In the genomic region with DNA sequence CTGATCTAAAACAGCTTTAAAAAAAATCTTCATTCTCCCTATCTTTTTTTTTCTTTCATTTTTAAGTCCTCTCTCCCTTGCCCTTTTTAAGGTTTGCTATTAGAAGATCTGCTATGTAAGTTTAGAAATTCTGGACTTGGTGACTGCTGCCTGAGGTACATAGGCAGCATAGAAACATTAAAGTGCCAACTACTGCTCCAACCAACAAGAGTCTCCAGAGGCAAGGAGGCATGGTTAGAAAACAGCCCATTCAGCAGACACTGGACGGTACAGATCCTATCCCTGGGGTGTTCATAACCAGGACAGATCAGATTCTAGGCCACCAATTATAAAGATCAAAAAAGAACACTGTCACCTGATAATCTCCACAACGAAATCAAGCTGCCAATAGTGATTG, we compare ENCODE assay signal across 9 cellular contexts. TPM values are rescaled to one million over a fixed set of nuclear protein-coding genes. Genes with fewer than 3 reads are reported as not detected.
DNase-seq lines count a peak whose midpoint lies in the region; ATAC-seq and TF ChIP-seq lines count a peak whose summit lies in the region.
"Had no signal": no experiment of that assay in that cellular context is flagged by ENCODE, and none has a peak within 500 bp of the region (broad histone marks: within the 10 kb centered on the region; RNA-seq: fewer than 3 reads in every experiment).

No MANE protein-coding gene starts in this region.

- WGBS in esophagus muscularis mucosa = 14% methylated on average over 2 of the region's 2 CpGs

- peak overlapping the region; percentile 75 to 87 (median 78) for H3K4me3 Mint-ChIP-seq in CD4-positive, CD25-positive, alpha-beta regulatory T cell
- H3K4me3 Mint-ChIP-seq in osteocyte (ENCODE audit: unreplicated experiment) = peak overlapping the region; percentile 49

- intact Hi-C loops in esophagus muscularis mucosa (cut with DNase I) = no loop called here

- no peak for DNase-seq in CD4-positive, CD25-positive, alpha-beta regulatory T cell
- peak; percentile 4 for DNase-seq in SK-N-DZ (ENCODE audit: low spot score)
- DNase-seq in esophagus muscularis mucosa (ENCODE audit: extremely low spot score) = no peak
- no peak for DNase-seq in osteocyte (ENCODE audit: extremely low spot score, unreplicated experiment)
- DNase-seq in hippocampal formation (lab: John Stamatoyannopoulos, UW) = no peak
- DNase-seq in glomerular visceral epithelial cell (ENCODE audit: extremely low spot score) = no peak
- DNase-seq in DMS 273 (lab: John Stamatoyannopoulos, UW; ENCODE audit: unreplicated experiment) = no peak

- TF ChIP-seq POLR2A in esophagus muscularis mucosa (IDR thresholded peaks at IDR 0.05; ENCODE audit: low read depth) = no peak

- H3K4me1 Mint-ChIP-seq in CD4-positive, CD25-positive, alpha-beta regulatory T cell = peaks cover 51 to 86% (median 60%) of the 10 kb centered on the region in 4 donors
- peaks cover 77% of the 10 kb centered on the region for H3K4me1 Mint-ChIP-seq in osteocyte (ENCODE audit: unreplicated experiment)

- peak overlapping the region; percentile 14 for H3K27ac ChIP-seq in CD4-positive, CD25-positive, alpha-beta regulatory T cell (ENCODE audit: insufficient read depth, low read length, poor library complexity, severe bottlenecking)
- H3K27ac ChIP-seq in esophagus muscularis mucosa (replicated peaks in 1 of 4) = peak overlapping the region; percentile 79 to 86 (median 83)

- TF ChIP-seq EP300 in esophagus muscularis mucosa (IDR thresholded peaks at IDR 0.05) = no peak

- no peaks in the 10 kb centered on the region for H3K9me3 Mint-ChIP-seq in CD4-positive, CD25-positive, alpha-beta regulatory T cell
- no peaks in the 10 kb centered on the region for H3K9me3 Mint-ChIP-seq in osteocyte (ENCODE audit: unreplicated experiment)

- TF ChIP-seq CTCF in esophagus muscularis mucosa (IDR thresholded peaks at IDR 0.05) (no peak), osteocyte (IDR thresholded peaks at IDR 0.05) (no peak)

- no peaks in the 10 kb centered on the region for H3K27me3 Mint-ChIP-seq in CD4-positive, CD25-positive, alpha-beta regulatory T cell
- H3K27me3 Mint-ChIP-seq in osteocyte (ENCODE audit: unreplicated experiment) = no peaks in the 10 kb centered on the region

- H3K4me3 ChIP-seq in CD4-positive, CD25-positive, alpha-beta regulatory T cell (ENCODE audit: low read depth, low read length) = peak overlapping the region; percentile 42
- H3K4me3 ChIP-seq in esophagus muscularis mucosa = peak overlapping the region; percentile 22 to 50 (median 38)

- H3K36me3 Mint-ChIP-seq in CD4-positive, CD25-positive, alpha-beta regulatory T cell = peaks cover 27% of the 10 kb centered on the region
- peaks cover 13% of the 10 kb centered on the region for H3K36me3 Mint-ChIP-seq in osteocyte (ENCODE audit: unreplicated experiment)

- H3K27me3 ChIP-seq in CD4-positive, CD25-positive, alpha-beta regulatory T cell (ENCODE audit: control insufficient read depth, insufficient read depth, low read length) = no peaks in the 10 kb centered on the region
- H3K27me3 ChIP-seq in esophagus muscularis mucosa = no peaks in the 10 kb centered on the region

- H3K9me3 ChIP-seq in CD4-positive, CD25-positive, alpha-beta regulatory T cell (ENCODE audit: control insufficient read depth in 2 of 2, low read length in 2 of 2) = no peaks in the 10 kb centered on the region
- H3K9me3 ChIP-seq in esophagus muscularis mucosa = no peaks in the 10 kb centered on the region

- ATAC-seq in CD4-positive, CD25-positive, alpha-beta regulatory T cell (ENCODE audit: low read depth in 2 of 2) = no peak
- no peak for ATAC-seq in HG03432 (IDR thresholded peaks at IDR 0.05; ENCODE audit: unreplicated experiment)

- H3K4me1 ChIP-seq in CD4-positive, CD25-positive, alpha-beta regulatory T cell (ENCODE audit: control insufficient read depth, insufficient read depth, low read length, poor library complexity, severe bottlenecking) = peaks cover 73% of the 10 kb centered on the region
- peaks cover 84 to 99% (median 96%) of the 10 kb centered on the region in 4 donors for H3K4me1 ChIP-seq in esophagus muscularis mucosa

- peaks cover 31% of the 10 kb centered on the region for H3K36me3 ChIP-seq in CD4-positive, CD25-positive, alpha-beta regulatory T cell (ENCODE audit: control insufficient read depth, insufficient read depth, low read length)
- H3K36me3 ChIP-seq in esophagus muscularis mucosa = peaks cover 0 to 25% (median 15%) of the 10 kb centered on the region in 4 donors

- H3K27ac Mint-ChIP-seq in CD4-positive, CD25-positive, alpha-beta regulatory T cell = peak overlapping the region; percentile 90 to 97 (median 91)
- peak overlapping the region; percentile 99 for H3K27ac Mint-ChIP-seq in osteocyte (ENCODE audit: unreplicated experiment)

RNA-seq across cellular contexts. Expression of a gene that starts 36.6 kb away (rescaled TPM):
- total RNA-seq in CD4-positive, CD25-positive, alpha-beta regulatory T cell = 0.47 TPM
- polyA plus RNA-seq in CD4-positive, CD25-positive, alpha-beta regulatory T cell = under 1 TPM in 2 of 4 donors, not detected in 2; 0.07 to 0.21 TPM
- polyA plus RNA-seq in SK-N-DZ (2014; cell fraction: cytosol; rRNA removed) = 0.71 and 0.82 TPM in 2 replicates
- 0.53 and 0.73 TPM in 2 replicates for polyA plus RNA-seq in SK-N-DZ (2014; cell fraction: nucleus; rRNA removed)
- 1 to 10 TPM in 1 of 4 donors, under 1 TPM in 1, not detected in 2; 0.13 to 4.5 TPM for total RNA-seq in esophagus muscularis mucosa
- 0.50 and 0.56 TPM in 2 replicates for total RNA-seq in osteocyte

RNA-seq across cellular contexts. Expression of a gene that starts 45.9 kb away (rescaled TPM):
- not detected for total RNA-seq in CD4-positive, CD25-positive, alpha-beta regulatory T cell
- not detected for polyA plus RNA-seq in CD4-positive, CD25-positive, alpha-beta regulatory T cell
- polyA plus RNA-seq in SK-N-DZ (2014; cell fraction: cytosol; rRNA removed) = not detected in 2 replicates
- polyA plus RNA-seq in SK-N-DZ (2014; cell fraction: nucleus; rRNA removed) = not detected in 2 replicates
- total RNA-seq in esophagus muscularis mucosa (not detected), osteocyte (not detected in 2 replicates)
- total RNA-seq: posterior vena cava had no signal

RNA-seq across cellular contexts. Expression of a gene that starts 54.4 kb away (rescaled TPM):
- not detected for total RNA-seq in CD4-positive, CD25-positive, alpha-beta regulatory T cell
- not detected for polyA plus RNA-seq in CD4-positive, CD25-positive, alpha-beta regulatory T cell
- polyA plus RNA-seq in SK-N-DZ (2014; cell fraction: cytosol; rRNA removed) = not detected in 2 replicates
- not detected in 2 replicates for polyA plus RNA-seq in SK-N-DZ (2014; cell fraction: nucleus; rRNA removed)
- total RNA-seq in esophagus muscularis mucosa = 10 to 100 TPM in 2 of 4 donors, 1 to 10 TPM in 2; 2.9 to 16.6 (median 10.5) TPM
- not detected in 2 replicates for total RNA-seq in osteocyte
